In genomic region chr1:204575221-204576190, GRCh38 we compare ENCODE assay signal across 21 cellular contexts. TPM values are rescaled to one million over a fixed set of nuclear protein-coding genes. Genes with fewer than 3 reads are reported as not detected.
DNase-seq lines count a peak whose midpoint lies in the region; ATAC-seq lines count a peak whose summit lies in the region.
"Had no signal": no experiment of that assay in that cellular context is flagged by ENCODE, and none has a peak within 500 bp of the region (broad histone marks: within the 10 kb centered on the region; RNA-seq: fewer than 3 reads in every experiment).

No MANE protein-coding gene starts in this region.

- 97% methylated on average over 13 of the region's 13 CpGs for WGBS in thymus

- H3K36me3 Mint-ChIP-seq in activated CD4-positive, alpha-beta T cell treated with anti-CD3 and anti-CD28 coated beads, Interleukin-2, amount 10 ng/mL, durations not matched to agents 7 days and 5 days (ENCODE audit: low read depth): peaks cover 7% of the 10 kb centered on the region
- H3K36me3 Mint-ChIP-seq in immature natural killer cell: peaks cover 10 to 42% (median 29%) of the 10 kb centered on the region in 3 donors

- no peak for ATAC-seq in HG03175 (IDR thresholded peaks at IDR 0.05; ENCODE audit: unreplicated experiment)
- ATAC-seq: GM12878 had no signal

- H3K4me3 ChIP-seq in iPS-18a (ENCODE audit: low read length) (peak overlapping the region; percentile 11), thymus (ENCODE audit: low read length) (no peak overlapping the region)
- H3K4me3 ChIP-seq: cardiac muscle cell, dorsolateral prefrontal cortex, GM12878, lung, ovary, right atrium auricular region, SK-N-MC had no signal

- H3K9me3 Mint-ChIP-seq in activated CD4-positive, alpha-beta T cell treated with anti-CD3 and anti-CD28 coated beads, Interleukin-2, amount 10 ng/mL, durations not matched to agents 7 days and 5 days: no peaks in the 10 kb centered on the region
- no peaks in the 10 kb centered on the region for H3K9me3 Mint-ChIP-seq in immature natural killer cell

- POLR2A ChIA-PET in activated CD4-positive, alpha-beta T cell treated with anti-CD3 and anti-CD28 coated beads, Interleukin-2, amount 10 ng/mL, durations not matched to agents 7 days and 5 days (lab: Charles Lee): no interaction called here

- peak overlapping the region; percentile 37 for H3K27ac Mint-ChIP-seq in activated CD4-positive, alpha-beta T cell treated with anti-CD3 and anti-CD28 coated beads, Interleukin-2, amount 10 ng/mL, durations not matched to agents 7 days and 5 days
- H3K27ac Mint-ChIP-seq in immature natural killer cell: peak overlapping the region in 1 of 6 donors; percentile 5

- no peak overlapping the region for H3K9ac ChIP-seq in iPS-18a (ENCODE audit: low read length)

- peaks cover 21% of the 10 kb centered on the region for H3K27me3 ChIP-seq in iPS-18a (ENCODE audit: control insufficient read depth, insufficient read depth, low read length)
- no peaks in the 10 kb centered on the region for H3K27me3 ChIP-seq in thymus (ENCODE audit: control insufficient read depth, insufficient read depth)
- H3K27me3 ChIP-seq: dorsolateral prefrontal cortex, ovary, right atrium auricular region had no signal

- H3K27ac ChIP-seq in iPS-18a (ENCODE audit: low read length) (no peak overlapping the region), thymus (ENCODE audit: low read depth) (peak overlapping the region; percentile 38)
- H3K27ac ChIP-seq: C4-2B, cardiac muscle cell, dorsolateral prefrontal cortex, ovary, SK-N-MC had no signal

- DNase-seq in activated CD4-positive, alpha-beta T cell treated with anti-CD3 and anti-CD28 coated beads, Interleukin-2, amount 10 ng/mL, durations not matched to agents 7 days and 5 days: no peak
- DNase-seq in activated CD4-positive, alpha-beta T cell treated with anti-CD3 and anti-CD28 coated beads, Interleukin-2, amount 50 U/mL, for 1 hour: no peak
- DNase-seq in NCI-H82 treated with DMSO at 0.1 percent for 48 hours (lab: John Stamatoyannopoulos, UW; ENCODE audit: unreplicated experiment) (peak; percentile 89), immature natural killer cell (no peak), mesenteric fat pad (ENCODE audit: low spot score) (no peak)
- DNase-seq: activated effector memory CD4-positive, alpha-beta T cell treated with anti-CD3 and anti-CD28 coated beads, Interleukin-2, amount 50 U/mL, for 16 hours; kidney; NCI-H1105; NCI-H2029 treated with DMSO at 0.1 percent for 48 hours; stimulated activated CD4-positive, alpha-beta T cell treated with anti-CD3 and anti-CD28 coated beads, Interleukin-12 subunit alpha, Interleukin-12 subunit beta, amount 100 ng/mL, for 4 hours had no signal

- peaks cover 34% of the 10 kb centered on the region for H3K4me1 Mint-ChIP-seq in activated CD4-positive, alpha-beta T cell treated with anti-CD3 and anti-CD28 coated beads, Interleukin-2, amount 10 ng/mL, durations not matched to agents 7 days and 5 days
- peaks cover 18 to 19% of the 10 kb centered on the region in 2 donors for H3K4me1 Mint-ChIP-seq in immature natural killer cell

- no peak overlapping the region for H3K4me3 Mint-ChIP-seq in activated CD4-positive, alpha-beta T cell treated with anti-CD3 and anti-CD28 coated beads, Interleukin-2, amount 10 ng/mL, durations not matched to agents 7 days and 5 days
- no peak overlapping the region for H3K4me3 Mint-ChIP-seq in immature natural killer cell

- H3K9me3 ChIP-seq in iPS-18a (ENCODE audit: control insufficient read depth, low read depth, low read length) (no peaks in the 10 kb centered on the region), thymus (ENCODE audit: control insufficient read depth) (no peaks in the 10 kb centered on the region)
- H3K9me3 ChIP-seq: ovary, right atrium auricular region had no signal

- H3K36me3 ChIP-seq in iPS-18a (ENCODE audit: control insufficient read depth, low read depth, low read length) (no peaks in the 10 kb centered on the region), thymus (ENCODE audit: control insufficient read depth, insufficient read depth) (peaks cover 73% of the 10 kb centered on the region)
- H3K36me3 ChIP-seq: cardiac muscle cell, ovary, right atrium auricular region had no signal

- H3K4me1 ChIP-seq in iPS-18a (ENCODE audit: control insufficient read depth, low read depth, low read length) (peaks cover 79% of the 10 kb centered on the region), thymus (ENCODE audit: control insufficient read depth, insufficient read depth, low read length) (peaks cover 4% of the 10 kb centered on the region)

- CTCF ChIA-PET in activated CD4-positive, alpha-beta T cell treated with anti-CD3 and anti-CD28 coated beads, Interleukin-2, amount 10 ng/mL, durations not matched to agents 7 days and 5 days (lab: Charles Lee): interaction anchor here (0.6 to 1.9 kb wide), 4 partner anchors 10 to 1229 kb away, joined by 3 to 4 read pairs (median 4); no protein-coding TSS in a partner anchor

- no peaks in the 10 kb centered on the region for H3K27me3 Mint-ChIP-seq in activated CD4-positive, alpha-beta T cell treated with anti-CD3 and anti-CD28 coated beads, Interleukin-2, amount 10 ng/mL, durations not matched to agents 7 days and 5 days
- peaks cover 0 to 6% (median 0%) of the 10 kb centered on the region in 3 donors for H3K27me3 Mint-ChIP-seq in immature natural killer cell (ENCODE audit: low read depth in 3 of 3)

RNA-seq across cellular contexts. Expression of gene MDM4, which starts 59.3 kb away (rescaled TPM):
- 10 to 100 TPM; 95.0 to 98.1 TPM for total RNA-seq in activated CD4-positive, alpha-beta T cell treated with anti-CD3 and anti-CD28 coated beads, Interleukin-2, amount 10 ng/mL, durations not matched to agents 7 days and 5 days
- polyA plus RNA-seq in thymus: 41.0 TPM
- polyA plus RNA-seq in immature natural killer cell: 10 to 100 TPM in 1 of 3 donors, 1 to 10 TPM in 2; 4.6 to 22.6 (median 8.3) TPM
- total RNA-seq in mesenteric fat pad: 88.5 TPM
